ENCODE assay signal across 1 cellular context in the genomic region with DNA sequence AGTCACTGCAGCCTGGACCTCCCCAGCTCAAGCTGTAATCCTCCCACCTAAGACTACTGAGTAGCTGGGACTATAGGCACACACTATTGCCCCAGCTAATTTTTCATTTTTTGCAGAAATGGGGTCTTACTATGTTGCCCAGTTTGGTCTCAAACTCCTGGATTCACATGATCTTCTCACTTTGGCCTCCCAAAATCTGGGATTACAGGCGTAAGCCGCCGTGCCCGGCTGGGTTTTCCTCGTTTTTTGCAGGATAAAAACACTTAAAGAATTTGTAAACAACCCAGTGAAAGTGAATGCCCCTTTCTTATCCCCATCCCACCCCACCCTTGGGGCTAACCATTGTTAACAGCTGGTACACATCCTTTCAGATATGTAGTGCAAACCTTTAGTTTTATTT.
TF ChIP-seq lines count a peak whose summit lies in the region.

No MANE protein-coding gene starts in this region.

TF ChIP-seq in K562, 482 proteins besides CTCF, POLR2A, EP300 and RAD21:
- TF ChIP-seq MGA (IDR thresholded peaks at IDR 0.05) (no peak), ZNF121 (CRISPR knock-in tag; conservative IDR thresholded peaks at IDR 0.05) (0 out of 2 replicates have a peak, but pooled peaks have one; percentile 6)
TF ChIP-seq in K562: peak in this region for 1.
